23 cellular contexts compared by ENCODE assay signal in genomic region chr7:29853775-29854174, GRCh38. TPM values are rescaled to one million over a fixed set of nuclear protein-coding genes. Genes with fewer than 3 reads are reported as not detected.
A peak's percentile ranks its signal among the peaks of the same experiment; 100 is the strongest.
DNase-seq lines count a peak whose midpoint lies in the region; ATAC-seq and TF ChIP-seq lines count a peak whose summit lies in the region.
"Had no signal": no experiment of that assay in that cellular context is flagged by ENCODE, and none has a peak within 500 bp of the region (broad histone marks: within the 10 kb centered on the region; RNA-seq: fewer than 3 reads in every experiment).

No MANE protein-coding gene starts in this region.

- no peaks in the 10 kb centered on the region for H3K9me3 Mint-ChIP-seq in naive thymus-derived CD4-positive, alpha-beta T cell
- H3K9me3 Mint-ChIP-seq: activated naive CD4-positive, alpha-beta T cell treated with anti-CD3 and anti-CD28 coated beads, Interleukin-2, amount 50 U/mL, for 72 hours; T-helper 2 cell treated with Interferon-gamma antibody and Interleukin-4, amounts not matched to agents 5 μg/mL and 100 μg/mL, for 36 hours had no signal

- H3K27me3 Mint-ChIP-seq in naive thymus-derived CD4-positive, alpha-beta T cell = peaks cover 0 to 15% (median 10%) of the 10 kb centered on the region in 5 donors

- no peaks in the 10 kb centered on the region for H3K36me3 ChIP-seq in hepatocyte (replicated peaks; ENCODE audit: insufficient read depth, low read depth)
- no peaks in the 10 kb centered on the region for H3K36me3 ChIP-seq in naive thymus-derived CD4-positive, alpha-beta T cell (ENCODE audit: control insufficient read depth in 2 of 3, insufficient read depth in 3 of 3, low read length in 3 of 3)
- H3K36me3 ChIP-seq: BLaER1, breast epithelium, HAP-1, lower lobe of right lung, pancreas had no signal

- H3K4me3 Mint-ChIP-seq in naive thymus-derived CD4-positive, alpha-beta T cell = no peak overlapping the region
- H3K4me3 Mint-ChIP-seq: T-helper 2 cell treated with Interferon-gamma antibody and Interleukin-4, amounts not matched to agents 5 μg/mL and 100 μg/mL, for 36 hours had no signal

- TF ChIP-seq CTCF in hepatocyte (IDR thresholded peaks at IDR 0.05; ENCODE audit: poor library complexity) = no peak

- H4K20me1 ChIP-seq in hepatocyte (ENCODE audit: insufficient read depth, poor library complexity, severe bottlenecking) = no peaks in the 10 kb centered on the region
- H4K20me1 ChIP-seq: BLaER1 had no signal

- H3K27ac ChIP-seq in hepatocyte = peak overlapping the region; percentile 31
- no peak overlapping the region for H3K27ac ChIP-seq in naive thymus-derived CD4-positive, alpha-beta T cell (ENCODE audit: low read depth, low read length)
- H3K27ac ChIP-seq: BLaER1, breast epithelium, HL-60, lower lobe of right lung, pancreas had no signal

- peaks cover 42% of the 10 kb centered on the region for H3K4me1 ChIP-seq in hepatocyte (ENCODE audit: insufficient read depth)
- no peaks in the 10 kb centered on the region for H3K4me1 ChIP-seq in naive thymus-derived CD4-positive, alpha-beta T cell (ENCODE audit: control insufficient read depth in 2 of 2, insufficient read depth in 2 of 2, low read length in 2 of 2)
- H3K4me1 ChIP-seq: BLaER1, breast epithelium, lower lobe of right lung had no signal

- no peaks in the 10 kb centered on the region for H3K79me2 ChIP-seq in hepatocyte

- no peaks in the 10 kb centered on the region for H3K27me3 ChIP-seq in hepatocyte
- no peaks in the 10 kb centered on the region for H3K27me3 ChIP-seq in naive thymus-derived CD4-positive, alpha-beta T cell (ENCODE audit: control insufficient read depth in 2 of 2, insufficient read depth in 2 of 2, low read length in 2 of 2)
- H3K27me3 ChIP-seq: BLaER1, breast epithelium, pancreas had no signal

- POLR2A ChIA-PET in naive thymus-derived CD4-positive, alpha-beta T cell (lab: Charles Lee) = no interaction called here

- CTCF ChIA-PET in naive thymus-derived CD4-positive, alpha-beta T cell (lab: Charles Lee) = interaction anchor here (0.6 kb wide), 1 partner anchor 235 kb away, joined by 3 read pairs; no protein-coding TSS in a partner anchor

- peak; percentile 81 for DNase-seq in DMS153 treated with DMSO at 0.1 percent for 48 hours (lab: John Stamatoyannopoulos, UW; ENCODE audit: unreplicated experiment)
- DNase-seq in NCI-H1105 (lab: John Stamatoyannopoulos, UW) = peak; percentile 57
- DNase-seq in NCI-H510A treated with DMSO at 0.1 percent for 48 hours (lab: John Stamatoyannopoulos, UW) = peak; percentile 66
- no peak for DNase-seq in hepatocyte (ENCODE audit: low spot score)
- no peak for DNase-seq in naive thymus-derived CD4-positive, alpha-beta T cell
- DNase-seq in activated CD4-positive, alpha-beta T cell treated with anti-CD3 and anti-CD28 coated beads for 1 hour = no peak
- DNase-seq: activated CD4-positive, alpha-beta T cell treated with anti-CD3 and anti-CD28 coated beads for 4 hours; activated T-cell treated with anti-CD3 and anti-CD28 coated beads for 4 hours; DND-41; effector CD4-positive, alpha-beta T cell; lower lobe of right lung; NCI-H2081 treated with DMSO at 0.1 percent for 48 hours; stimulated activated CD4-positive, alpha-beta T cell treated with anti-CD3 and anti-CD28 coated beads, Interleukin-2, amount 100 ng/mL, for 24 hours had no signal

- WGBS in hepatocyte (ENCODE audit: low lambda C conversion rate, missing lambda C conversion rate) = 71% methylated on average over 9 of the region's 9 CpGs

- H3K27ac Mint-ChIP-seq in naive thymus-derived CD4-positive, alpha-beta T cell = no peak overlapping the region
- H3K27ac Mint-ChIP-seq: activated naive CD4-positive, alpha-beta T cell treated with anti-CD3 and anti-CD28 coated beads, Interleukin-2, amount 50 U/mL, for 72 hours; T-helper 2 cell treated with Interferon-gamma antibody and Interleukin-4, amounts not matched to agents 5 μg/mL and 100 μg/mL, for 36 hours had no signal

- no peaks in the 10 kb centered on the region for H3K9me2 ChIP-seq in hepatocyte (replicated peaks; ENCODE audit: insufficient read depth)

- H3K4me3 ChIP-seq in hepatocyte = no peak overlapping the region
- H3K4me3 ChIP-seq in naive thymus-derived CD4-positive, alpha-beta T cell (ENCODE audit: low read length) = no peak overlapping the region
- H3K4me3 ChIP-seq: BLaER1, breast epithelium, HAP-1, lower lobe of right lung, pancreas had no signal

- H2AFZ ChIP-seq in hepatocyte = no peak overlapping the region

- intact Hi-C loops in naive thymus-derived CD4-positive, alpha-beta T cell (cut with micrococcal nuclease) = no loop called here

- H3K4me2 ChIP-seq in hepatocyte = no peak overlapping the region
- H3K4me2 ChIP-seq: BLaER1 had no signal

- no peak for ATAC-seq in HG02870 (IDR thresholded peaks at IDR 0.05; ENCODE audit: unreplicated experiment)
- no peak for ATAC-seq in HG03565 (IDR thresholded peaks at IDR 0.05; ENCODE audit: unreplicated experiment)
- ATAC-seq in naive thymus-derived CD4-positive, alpha-beta T cell = no peak
- ATAC-seq: activated naive CD4-positive, alpha-beta T cell treated with anti-CD3 and anti-CD28 coated beads, Interleukin-2, amount 50 U/mL, for 72 hours had no signal

- H3K9me3 ChIP-seq in hepatocyte (ENCODE audit: low read depth) = no peaks in the 10 kb centered on the region
- no peaks in the 10 kb centered on the region for H3K9me3 ChIP-seq in naive thymus-derived CD4-positive, alpha-beta T cell (ENCODE audit: control insufficient read depth in 2 of 3, low read length in 3 of 3)
- H3K9me3 ChIP-seq: BLaER1, breast epithelium, HAP-1, lower lobe of right lung, pancreas had no signal

- H3K36me3 Mint-ChIP-seq in naive thymus-derived CD4-positive, alpha-beta T cell = no peaks in the 10 kb centered on the region
- H3K36me3 Mint-ChIP-seq: activated naive CD4-positive, alpha-beta T cell treated with anti-CD3 and anti-CD28 coated beads, Interleukin-2, amount 50 U/mL, for 72 hours had no signal

- no peaks in the 10 kb centered on the region for H3K4me1 Mint-ChIP-seq in naive thymus-derived CD4-positive, alpha-beta T cell

RNA-seq across cellular contexts. Expression of gene WIPF3, which starts 47.5 kb away (rescaled TPM):
- total RNA-seq in hepatocyte = 1.8 and 2.4 TPM in 2 replicates
- 0.98 and 1.2 TPM in 2 replicates for polyA plus RNA-seq in hepatocyte
- total RNA-seq in naive thymus-derived CD4-positive, alpha-beta T cell = under 1 TPM in 1 of 5 experiments, not detected in 4; 0.08 TPM
- polyA plus RNA-seq in naive thymus-derived CD4-positive, alpha-beta T cell = not detected
- total RNA-seq: activated naive CD4-positive, alpha-beta T cell treated with anti-CD3 and anti-CD28 coated beads, Interleukin-2, amount 50 U/mL, for 72 hours; OCI-LY7 had no signal

Comparison
In these comparisons a context has a peak if more than half of its experiments do, and no peak if none do; other contexts are left out.
1. DNase-seq: peak in DMS153 treated with DMSO at 0.1 percent for 48 hours (single experiment), NCI-H1105 (single experiment) and NCI-H510A treated with DMSO at 0.1 percent for 48 hours (single experiment); none in hepatocyte (single experiment), naive thymus-derived CD4-positive, alpha-beta T cell (0 of 9) and activated CD4-positive, alpha-beta T cell treated with anti-CD3 and anti-CD28 coated beads for 1 hour (single experiment).